Comparison of ENCODE assay signal across 12 cellular contexts in genomic region chr6:6742535-6742934, GRCh38.
A peak's percentile ranks its signal among the peaks of the same experiment; 100 is the strongest.
DNase-seq lines count a peak whose midpoint lies in the region; ATAC-seq and TF ChIP-seq lines count a peak whose summit lies in the region.
"Had no signal": no experiment of that assay in that cellular context is flagged by ENCODE, and none has a peak within 500 bp of the region (broad histone marks: within the 10 kb centered on the region; RNA-seq: fewer than 3 reads in every experiment).

No MANE protein-coding gene starts in this region.

- no peaks in the 10 kb centered on the region for H3K27me3 ChIP-seq in gastrocnemius medialis
- H3K27me3 ChIP-seq in right lobe of liver, result no peaks in the 10 kb centered on the region

- in situ Hi-C loops in gastrocnemius medialis (cut with MboI; ENCODE audit: low sequenced_read_pairs in 4 of 4), result loop anchor here in 3 of 4 donors (25.0 kb wide), 2 partner anchors 170 to 195 kb away; no protein-coding TSS in a partner anchor

- DNase-seq in NCI-H748 (lab: John Stamatoyannopoulos, UW; ENCODE audit: unreplicated experiment) (peak; percentile 22), NCI-H748 treated with DMSO at 0.1 percent for 48 hours (lab: John Stamatoyannopoulos, UW) (no peak), NCI-H146 (lab: John Stamatoyannopoulos, UW) (peak; percentile 45), WTC11 (ENCODE audit: low spot score) (no peak), gastrocnemius medialis (no peak), right lobe of liver (no peak)
- DNase-seq: CD8-positive, alpha-beta T cell; COR-L47; DMS53 had no signal

- no peak for TF ChIP-seq POLR2A in gastrocnemius medialis (IDR thresholded peaks at IDR 0.05)
- TF ChIP-seq POLR2A in right lobe of liver (IDR thresholded peaks at IDR 0.05), result no peak

- H3K9me3 ChIP-seq in gastrocnemius medialis (no peaks in the 10 kb centered on the region), right lobe of liver (no peaks in the 10 kb centered on the region)

- intact Hi-C loops in gastrocnemius medialis (cut with DNase I; ENCODE audit: low total_unique reads) (no loop called here), right lobe of liver (cut with DNase I) (no loop called here)

- ATAC-seq in WTC11 (peak; percentile 51), gastrocnemius medialis (no peak), HG03521 (IDR thresholded peaks at IDR 0.05; ENCODE audit: unreplicated experiment) (no peak), right lobe of liver (no peak)
- ATAC-seq: CD8-positive, alpha-beta T cell had no signal

- peaks cover 6% of the 10 kb centered on the region for H3K9me3 Mint-ChIP-seq in WTC11
- H3K9me3 Mint-ChIP-seq: CD8-positive, alpha-beta T cell had no signal

- no peaks in the 10 kb centered on the region for H3K36me3 ChIP-seq in gastrocnemius medialis
- H3K36me3 ChIP-seq in right lobe of liver, result no peaks in the 10 kb centered on the region

- POLR2A ChIA-PET in WTC11 (lab: Charles Lee), result interaction anchor here (0.6 to 0.9 kb wide), 2 partner anchors 12 to 195 kb away, joined by 3 read pairs; no protein-coding TSS in a partner anchor

- H3K27ac ChIP-seq in gastrocnemius medialis (peak overlapping the region in 3 of 4 donors; percentile 27 to 99 (median 31)), right lobe of liver (no peak overlapping the region)
- H3K27ac ChIP-seq: 22Rv1 had no signal

- no peak overlapping the region for H3K27ac Mint-ChIP-seq in WTC11
- H3K27ac Mint-ChIP-seq: CD14-positive monocyte; CD8-positive, alpha-beta T cell had no signal

- peaks cover 21% of the 10 kb centered on the region for H3K4me1 Mint-ChIP-seq in WTC11

- H3K4me1 ChIP-seq in gastrocnemius medialis (peaks cover 21 to 26% of the 10 kb centered on the region in 2 donors), right lobe of liver (no peaks in the 10 kb centered on the region)

- H3K4me3 ChIP-seq in gastrocnemius medialis (no peak overlapping the region), right lobe of liver (no peak overlapping the region)

- CTCF ChIA-PET in WTC11 (lab: Charles Lee), result interaction anchor here (0.6 to 2.8 kb wide), 8 partner anchors 8 to 66 kb away, joined by 3 to 16 read pairs (median 4); no protein-coding TSS in a partner anchor

- no peak overlapping the region for H3K4me3 Mint-ChIP-seq in WTC11
- H3K4me3 Mint-ChIP-seq: CD14-positive monocyte; CD8-positive, alpha-beta T cell had no signal

- no peaks in the 10 kb centered on the region; the same call in 1 of the 2 replicates for H3K27me3 Mint-ChIP-seq in WTC11 (ENCODE audit: low read depth)

- TF ChIP-seq CTCF in WTC11 (IDR thresholded peaks at IDR 0.05) (no peak), gastrocnemius medialis (IDR thresholded peaks at IDR 0.05 in 4 of 5, conservative IDR thresholded peaks at IDR 0.05 in 1 of 5) (no peak), right lobe of liver (IDR thresholded peaks at IDR 0.05) (no peak)

- H3K36me3 Mint-ChIP-seq in WTC11, result no peaks in the 10 kb centered on the region
- H3K36me3 Mint-ChIP-seq: CD8-positive, alpha-beta T cell had no signal

- 86% methylated on average over 2 of the region's 2 CpGs for WGBS in right lobe of liver (ENCODE audit: insufficient coverage, low coverage, low lambda C conversion rate, missing lambda C conversion rate)

TF ChIP-seq in WTC11, 78 proteins besides CTCF, POLR2A, EP300 and RAD21:
- TF ChIP-seq ZNF512 (CRISPR knock-in tag; IDR thresholded peaks at IDR 0.05; ENCODE audit: borderline replicate concordance), result no peak
- TF ChIP-seq NFE2L1 (CRISPR knock-in tag; IDR thresholded peaks at IDR 0.05), result no peak
- TF ChIP-seq, protein P1, sequence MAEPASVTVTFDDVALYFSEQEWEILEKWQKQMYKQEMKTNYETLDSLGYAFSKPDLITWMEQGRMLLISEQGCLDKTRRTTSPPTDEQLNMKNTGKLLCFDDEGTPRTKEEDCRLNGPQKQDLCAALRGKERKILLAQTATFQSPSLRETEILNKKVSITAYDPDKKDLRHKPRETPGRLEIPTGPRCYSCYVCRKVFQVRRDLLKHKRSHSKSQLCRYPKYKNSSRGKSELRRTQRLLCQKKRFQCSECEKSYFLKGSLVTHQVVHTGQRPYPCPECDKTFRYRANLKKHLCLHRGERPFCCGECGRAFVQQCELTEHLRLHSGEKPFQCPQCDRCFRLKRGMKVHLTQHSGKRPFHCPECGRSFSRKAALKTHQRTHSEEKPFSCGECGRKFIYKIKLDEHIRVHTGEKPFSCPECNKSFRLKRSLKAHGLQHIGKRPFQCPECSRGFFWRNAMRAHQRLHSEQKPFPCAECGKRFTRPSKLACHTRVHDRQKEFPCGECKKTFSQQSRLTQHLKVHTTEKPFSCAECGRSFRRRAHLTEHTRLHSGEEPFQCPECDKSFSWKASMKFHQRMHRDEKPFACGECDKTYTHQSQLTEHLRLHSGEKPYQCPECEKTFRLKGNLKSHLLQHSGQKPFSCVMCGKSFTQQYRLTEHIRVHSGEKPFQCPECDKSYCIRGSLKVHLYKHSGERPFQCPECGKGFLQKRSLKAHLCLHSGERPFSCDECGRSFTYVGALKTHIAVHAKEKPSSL (CRISPR knock-in tag; conservative IDR thresholded peaks at IDR 0.05), result no peak
- TF ChIP-seq ATF3 (CRISPR knock-in tag; conservative IDR thresholded peaks at IDR 0.05), result no peak
- no peak for TF ChIP-seq AFF4 (CRISPR knock-in tag; IDR thresholded peaks at IDR 0.05; ENCODE audit: borderline replicate concordance)
- no peak for TF ChIP-seq RELA (CRISPR knock-in tag; IDR thresholded peaks at IDR 0.05; ENCODE audit: borderline replicate concordance)
- 0 out of 2 replicates have a peak, but pooled peaks have one; percentile 37 for TF ChIP-seq ESRRA (CRISPR knock-in tag; IDR thresholded peaks at IDR 0.05; ENCODE audit: borderline replicate concordance)

Comparison
In these comparisons a context has a peak if more than half of its experiments do, and no peak if none do; other contexts are left out.
1. DNase-seq: peak in NCI-H748 (single experiment) and NCI-H146 (single experiment); none in NCI-H748 treated with DMSO at 0.1 percent for 48 hours (single experiment), WTC11 (single experiment), gastrocnemius medialis (0 of 2) and right lobe of liver (0 of 3).
2. H3K27ac ChIP-seq: peak in gastrocnemius medialis (3 of 4); none in right lobe of liver (0 of 3).